1 cellular context compared by ENCODE assay signal in the genomic region with DNA sequence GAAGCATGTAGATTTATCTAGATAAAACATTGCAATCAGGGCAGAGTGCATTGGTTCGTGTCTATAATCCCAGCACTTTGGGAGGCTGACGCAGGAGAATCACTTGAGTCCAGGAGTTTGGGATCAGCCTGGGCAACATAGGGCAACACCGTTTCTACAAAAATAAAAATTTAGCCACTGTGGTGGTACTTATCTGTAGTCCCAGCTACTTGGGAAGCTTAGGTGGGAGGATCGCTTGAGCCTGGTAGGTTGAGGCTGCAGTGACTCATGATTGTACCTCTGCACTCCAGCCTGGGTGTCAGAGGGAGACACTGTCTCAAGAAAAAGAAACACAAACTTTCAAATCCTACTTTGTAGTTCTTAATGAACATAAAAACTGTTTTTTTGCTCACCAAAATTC.
TF ChIP-seq lines count a peak whose summit lies in the region.

No MANE protein-coding gene starts in this region.

TF ChIP-seq in K562, 482 proteins besides CTCF, POLR2A, EP300 and RAD21 (continued from another document and continues in another):
- TF ChIP-seq BRCA1 (IDR thresholded peaks at IDR 0.05) (no peak), BRCA1 (CRISPR knock-in tag; IDR thresholded peaks at IDR 0.05) (no peak), ZNF699 (CRISPR knock-in tag; IDR thresholded peaks at IDR 0.05; ENCODE audit: insufficient replicate concordance) (no peak), CBX8 (IDR thresholded peaks at IDR 0.05; ENCODE audit: borderline replicate concordance, extremely low read depth, low read depth, low read length, poor library complexity, severe bottlenecking) (no peak), ILF3 (IDR thresholded peaks at IDR 0.05; ENCODE audit: borderline replicate concordance) (no peak), SMAD4 (CRISPR knock-in tag; conservative IDR thresholded peaks at IDR 0.05) (0 out of 2 replicates have a peak, but pooled peaks have one; percentile 12), FIP1L1 (IDR thresholded peaks at IDR 0.05; ENCODE audit: low read depth, low read length, poor library complexity, severe bottlenecking) (no peak), PYGO2 (tag; IDR thresholded peaks at IDR 0.05) (no peak), CHD2 (IDR thresholded peaks at IDR 0.05; ENCODE audit: low read depth, low read length) (no peak), ZNF121 (CRISPR knock-in tag; conservative IDR thresholded peaks at IDR 0.05) (no peak), SIN3B (IDR thresholded peaks at IDR 0.05; ENCODE audit: low read depth) (no peak), ZNF165 (CRISPR knock-in tag; IDR thresholded peaks at IDR 0.05; ENCODE audit: borderline replicate concordance) (no peak), KAT7 (CRISPR knock-in tag; IDR thresholded peaks at IDR 0.05; ENCODE audit: borderline replicate concordance) (no peak), RCOR1 (IDR thresholded peaks at IDR 0.05; ENCODE audit: borderline replicate concordance in 1 of 2, low read depth in 2 of 2, low read length in 2 of 2) (no peak), PPARD (CRISPR knock-in tag; IDR thresholded peaks at IDR 0.05) (no peak), SREBF2 (CRISPR knock-in tag; IDR thresholded peaks at IDR 0.05) (no peak), TAF7 (tag; IDR thresholded peaks at IDR 0.05) (no peak), ZNF551 (CRISPR knock-in tag; IDR thresholded peaks at IDR 0.05) (no peak), NCOA1 (IDR thresholded peaks at IDR 0.05; ENCODE audit: low read depth) (no peak), PML (IDR thresholded peaks at IDR 0.05; ENCODE audit: low read length) (0 out of 2 replicates have a peak, but pooled peaks have one; percentile 27), CREM (IDR thresholded peaks at IDR 0.05; ENCODE audit: low read depth) (peak; percentile 53; the same call in 1 of the 2 replicates), SNRNP70 (optimal IDR thresholded peaks at IDR 0.05; ENCODE audit: low read depth, low read length) (no peak), CBFB (CRISPR knock-in tag; IDR thresholded peaks at IDR 0.05) (no peak), PTRF (tag; IDR thresholded peaks at IDR 0.05) (no peak), ZNF212 (CRISPR knock-in tag; IDR thresholded peaks at IDR 0.05) (no peak), MED1 (CRISPR knock-in tag; IDR thresholded peaks at IDR 0.05; ENCODE audit: borderline replicate concordance) (no peak), WHSC1 (IDR thresholded peaks at IDR 0.05; ENCODE audit: low read length) (no peak), ZNF561 (CRISPR knock-in tag; conservative IDR thresholded peaks at IDR 0.05) (no peak), PHB (CRISPR knock-in tag; IDR thresholded peaks at IDR 0.05) (no peak), XRCC3 (IDR thresholded peaks at IDR 0.05) (no peak), CC2D1A (IDR thresholded peaks at IDR 0.05) (no peak), PHB2 (IDR thresholded peaks at IDR 0.05; ENCODE audit: low read depth) (no peak), ZNF23 (CRISPR knock-in tag; IDR thresholded peaks at IDR 0.05) (no peak), RNF2 (IDR thresholded peaks at IDR 0.05) (no peak), BCOR (IDR thresholded peaks at IDR 0.05) (no peak), FOS (IDR thresholded peaks at IDR 0.05; ENCODE audit: extremely low read depth, insufficient read length) (peak; percentile 26), CHD4 (IDR thresholded peaks at IDR 0.05; ENCODE audit: insufficient read depth, insufficient replicate concordance, low read depth, low read length, poor library complexity, severe bottlenecking) (no peak), TCF3 (CRISPR knock-in tag; IDR thresholded peaks at IDR 0.05) (peak; percentile 75), ADNP (tag; IDR thresholded peaks at IDR 0.05) (no peak), PRMT5 (CRISPR knock-in tag; IDR thresholded peaks at IDR 0.05) (no peak), JUND (IDR thresholded peaks at IDR 0.05; ENCODE audit: borderline replicate concordance, low read depth, low read length) (peak; percentile 93), JUND (tag; IDR thresholded peaks at IDR 0.05; ENCODE audit: borderline replicate concordance, low read depth, low read length) (peak; percentile 88; the same call in 2 of the 3 replicates), POU5F1 (IDR thresholded peaks at IDR 0.05; ENCODE audit: borderline replicate concordance, low read depth, low read length, partially characterized antibody) (no peak), ZNF174 (CRISPR knock-in tag; IDR thresholded peaks at IDR 0.05) (no peak)
- TF ChIP-seq, protein P1, sequence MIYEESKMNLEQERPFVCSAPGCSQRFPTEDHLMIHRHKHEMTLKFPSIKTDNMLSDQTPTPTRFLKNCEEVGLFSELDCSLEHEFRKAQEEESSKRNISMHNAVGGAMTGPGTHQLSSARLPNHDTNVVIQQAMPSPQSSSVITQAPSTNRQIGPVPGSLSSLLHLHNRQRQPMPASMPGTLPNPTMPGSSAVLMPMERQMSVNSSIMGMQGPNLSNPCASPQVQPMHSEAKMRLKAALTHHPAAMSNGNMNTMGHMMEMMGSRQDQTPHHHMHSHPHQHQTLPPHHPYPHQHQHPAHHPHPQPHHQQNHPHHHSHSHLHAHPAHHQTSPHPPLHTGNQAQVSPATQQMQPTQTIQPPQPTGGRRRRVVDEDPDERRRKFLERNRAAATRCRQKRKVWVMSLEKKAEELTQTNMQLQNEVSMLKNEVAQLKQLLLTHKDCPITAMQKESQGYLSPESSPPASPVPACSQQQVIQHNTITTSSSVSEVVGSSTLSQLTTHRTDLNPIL (CRISPR knock-in tag; IDR thresholded peaks at IDR 0.05), result no peak
- TF ChIP-seq, protein P2, sequence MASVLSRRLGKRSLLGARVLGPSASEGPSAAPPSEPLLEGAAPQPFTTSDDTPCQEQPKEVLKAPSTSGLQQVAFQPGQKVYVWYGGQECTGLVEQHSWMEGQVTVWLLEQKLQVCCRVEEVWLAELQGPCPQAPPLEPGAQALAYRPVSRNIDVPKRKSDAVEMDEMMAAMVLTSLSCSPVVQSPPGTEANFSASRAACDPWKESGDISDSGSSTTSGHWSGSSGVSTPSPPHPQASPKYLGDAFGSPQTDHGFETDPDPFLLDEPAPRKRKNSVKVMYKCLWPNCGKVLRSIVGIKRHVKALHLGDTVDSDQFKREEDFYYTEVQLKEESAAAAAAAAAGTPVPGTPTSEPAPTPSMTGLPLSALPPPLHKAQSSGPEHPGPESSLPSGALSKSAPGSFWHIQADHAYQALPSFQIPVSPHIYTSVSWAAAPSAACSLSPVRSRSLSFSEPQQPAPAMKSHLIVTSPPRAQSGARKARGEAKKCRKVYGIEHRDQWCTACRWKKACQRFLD (CRISPR knock-in tag; IDR thresholded peaks at IDR 0.05), result no peak
- TF ChIP-seq, protein P3, sequence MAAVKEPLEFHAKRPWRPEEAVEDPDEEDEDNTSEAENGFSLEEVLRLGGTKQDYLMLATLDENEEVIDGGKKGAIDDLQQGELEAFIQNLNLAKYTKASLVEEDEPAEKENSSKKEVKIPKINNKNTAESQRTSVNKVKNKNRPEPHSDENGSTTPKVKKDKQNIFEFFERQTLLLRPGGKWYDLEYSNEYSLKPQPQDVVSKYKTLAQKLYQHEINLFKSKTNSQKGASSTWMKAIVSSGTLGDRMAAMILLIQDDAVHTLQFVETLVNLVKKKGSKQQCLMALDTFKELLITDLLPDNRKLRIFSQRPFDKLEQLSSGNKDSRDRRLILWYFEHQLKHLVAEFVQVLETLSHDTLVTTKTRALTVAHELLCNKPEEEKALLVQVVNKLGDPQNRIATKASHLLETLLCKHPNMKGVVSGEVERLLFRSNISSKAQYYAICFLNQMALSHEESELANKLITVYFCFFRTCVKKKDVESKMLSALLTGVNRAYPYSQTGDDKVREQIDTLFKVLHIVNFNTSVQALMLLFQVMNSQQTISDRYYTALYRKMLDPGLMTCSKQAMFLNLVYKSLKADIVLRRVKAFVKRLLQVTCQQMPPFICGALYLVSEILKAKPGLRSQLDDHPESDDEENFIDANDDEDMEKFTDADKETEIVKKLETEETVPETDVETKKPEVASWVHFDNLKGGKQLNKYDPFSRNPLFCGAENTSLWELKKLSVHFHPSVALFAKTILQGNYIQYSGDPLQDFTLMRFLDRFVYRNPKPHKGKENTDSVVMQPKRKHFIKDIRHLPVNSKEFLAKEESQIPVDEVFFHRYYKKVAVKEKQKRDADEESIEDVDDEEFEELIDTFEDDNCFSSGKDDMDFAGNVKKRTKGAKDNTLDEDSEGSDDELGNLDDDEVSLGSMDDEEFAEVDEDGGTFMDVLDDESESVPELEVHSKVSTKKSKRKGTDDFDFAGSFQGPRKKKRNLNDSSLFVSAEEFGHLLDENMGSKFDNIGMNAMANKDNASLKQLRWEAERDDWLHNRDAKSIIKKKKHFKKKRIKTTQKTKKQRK (IDR thresholded peaks at IDR 0.05; ENCODE audit: borderline replicate concordance, low read depth, low read length), result no peak
- TF ChIP-seq, protein P4, sequence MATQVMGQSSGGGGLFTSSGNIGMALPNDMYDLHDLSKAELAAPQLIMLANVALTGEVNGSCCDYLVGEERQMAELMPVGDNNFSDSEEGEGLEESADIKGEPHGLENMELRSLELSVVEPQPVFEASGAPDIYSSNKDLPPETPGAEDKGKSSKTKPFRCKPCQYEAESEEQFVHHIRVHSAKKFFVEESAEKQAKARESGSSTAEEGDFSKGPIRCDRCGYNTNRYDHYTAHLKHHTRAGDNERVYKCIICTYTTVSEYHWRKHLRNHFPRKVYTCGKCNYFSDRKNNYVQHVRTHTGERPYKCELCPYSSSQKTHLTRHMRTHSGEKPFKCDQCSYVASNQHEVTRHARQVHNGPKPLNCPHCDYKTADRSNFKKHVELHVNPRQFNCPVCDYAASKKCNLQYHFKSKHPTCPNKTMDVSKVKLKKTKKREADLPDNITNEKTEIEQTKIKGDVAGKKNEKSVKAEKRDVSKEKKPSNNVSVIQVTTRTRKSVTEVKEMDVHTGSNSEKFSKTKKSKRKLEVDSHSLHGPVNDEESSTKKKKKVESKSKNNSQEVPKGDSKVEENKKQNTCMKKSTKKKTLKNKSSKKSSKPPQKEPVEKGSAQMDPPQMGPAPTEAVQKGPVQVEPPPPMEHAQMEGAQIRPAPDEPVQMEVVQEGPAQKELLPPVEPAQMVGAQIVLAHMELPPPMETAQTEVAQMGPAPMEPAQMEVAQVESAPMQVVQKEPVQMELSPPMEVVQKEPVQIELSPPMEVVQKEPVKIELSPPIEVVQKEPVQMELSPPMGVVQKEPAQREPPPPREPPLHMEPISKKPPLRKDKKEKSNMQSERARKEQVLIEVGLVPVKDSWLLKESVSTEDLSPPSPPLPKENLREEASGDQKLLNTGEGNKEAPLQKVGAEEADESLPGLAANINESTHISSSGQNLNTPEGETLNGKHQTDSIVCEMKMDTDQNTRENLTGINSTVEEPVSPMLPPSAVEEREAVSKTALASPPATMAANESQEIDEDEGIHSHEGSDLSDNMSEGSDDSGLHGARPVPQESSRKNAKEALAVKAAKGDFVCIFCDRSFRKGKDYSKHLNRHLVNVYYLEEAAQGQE (CRISPR knock-in tag; IDR thresholded peaks at IDR 0.05; ENCODE audit: low read depth), result no peak
- TF ChIP-seq, protein P5, sequence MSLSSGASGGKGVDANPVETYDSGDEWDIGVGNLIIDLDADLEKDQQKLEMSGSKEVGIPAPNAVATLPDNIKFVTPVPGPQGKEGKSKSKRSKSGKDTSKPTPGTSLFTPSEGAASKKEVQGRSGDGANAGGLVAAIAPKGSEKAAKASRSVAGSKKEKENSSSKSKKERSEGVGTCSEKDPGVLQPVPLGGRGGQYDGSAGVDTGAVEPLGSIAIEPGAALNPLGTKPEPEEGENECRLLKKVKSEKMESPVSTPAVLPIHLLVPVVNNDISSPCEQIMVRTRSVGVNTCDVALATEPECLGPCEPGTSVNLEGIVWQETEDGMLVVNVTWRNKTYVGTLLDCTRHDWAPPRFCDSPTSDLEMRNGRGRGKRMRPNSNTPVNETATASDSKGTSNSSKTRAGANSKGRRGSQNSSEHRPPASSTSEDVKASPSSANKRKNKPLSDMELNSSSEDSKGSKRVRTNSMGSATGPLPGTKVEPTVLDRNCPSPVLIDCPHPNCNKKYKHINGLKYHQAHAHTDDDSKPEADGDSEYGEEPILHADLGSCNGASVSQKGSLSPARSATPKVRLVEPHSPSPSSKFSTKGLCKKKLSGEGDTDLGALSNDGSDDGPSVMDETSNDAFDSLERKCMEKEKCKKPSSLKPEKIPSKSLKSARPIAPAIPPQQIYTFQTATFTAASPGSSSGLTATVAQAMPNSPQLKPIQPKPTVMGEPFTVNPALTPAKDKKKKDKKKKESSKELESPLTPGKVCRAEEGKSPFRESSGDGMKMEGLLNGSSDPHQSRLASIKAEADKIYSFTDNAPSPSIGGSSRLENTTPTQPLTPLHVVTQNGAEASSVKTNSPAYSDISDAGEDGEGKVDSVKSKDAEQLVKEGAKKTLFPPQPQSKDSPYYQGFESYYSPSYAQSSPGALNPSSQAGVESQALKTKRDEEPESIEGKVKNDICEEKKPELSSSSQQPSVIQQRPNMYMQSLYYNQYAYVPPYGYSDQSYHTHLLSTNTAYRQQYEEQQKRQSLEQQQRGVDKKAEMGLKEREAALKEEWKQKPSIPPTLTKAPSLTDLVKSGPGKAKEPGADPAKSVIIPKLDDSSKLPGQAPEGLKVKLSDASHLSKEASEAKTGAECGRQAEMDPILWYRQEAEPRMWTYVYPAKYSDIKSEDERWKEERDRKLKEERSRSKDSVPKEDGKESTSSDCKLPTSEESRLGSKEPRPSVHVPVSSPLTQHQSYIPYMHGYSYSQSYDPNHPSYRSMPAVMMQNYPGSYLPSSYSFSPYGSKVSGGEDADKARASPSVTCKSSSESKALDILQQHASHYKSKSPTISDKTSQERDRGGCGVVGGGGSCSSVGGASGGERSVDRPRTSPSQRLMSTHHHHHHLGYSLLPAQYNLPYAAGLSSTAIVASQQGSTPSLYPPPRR (CRISPR knock-in tag; IDR thresholded peaks at IDR 0.05; ENCODE audit: borderline replicate concordance), result no peak
- TF ChIP-seq, protein P6, sequence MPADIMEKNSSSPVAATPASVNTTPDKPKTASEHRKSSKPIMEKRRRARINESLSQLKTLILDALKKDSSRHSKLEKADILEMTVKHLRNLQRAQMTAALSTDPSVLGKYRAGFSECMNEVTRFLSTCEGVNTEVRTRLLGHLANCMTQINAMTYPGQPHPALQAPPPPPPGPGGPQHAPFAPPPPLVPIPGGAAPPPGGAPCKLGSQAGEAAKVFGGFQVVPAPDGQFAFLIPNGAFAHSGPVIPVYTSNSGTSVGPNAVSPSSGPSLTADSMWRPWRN (IDR thresholded peaks at IDR 0.05; ENCODE audit: low read depth), result no peak
- TF ChIP-seq, protein P7, sequence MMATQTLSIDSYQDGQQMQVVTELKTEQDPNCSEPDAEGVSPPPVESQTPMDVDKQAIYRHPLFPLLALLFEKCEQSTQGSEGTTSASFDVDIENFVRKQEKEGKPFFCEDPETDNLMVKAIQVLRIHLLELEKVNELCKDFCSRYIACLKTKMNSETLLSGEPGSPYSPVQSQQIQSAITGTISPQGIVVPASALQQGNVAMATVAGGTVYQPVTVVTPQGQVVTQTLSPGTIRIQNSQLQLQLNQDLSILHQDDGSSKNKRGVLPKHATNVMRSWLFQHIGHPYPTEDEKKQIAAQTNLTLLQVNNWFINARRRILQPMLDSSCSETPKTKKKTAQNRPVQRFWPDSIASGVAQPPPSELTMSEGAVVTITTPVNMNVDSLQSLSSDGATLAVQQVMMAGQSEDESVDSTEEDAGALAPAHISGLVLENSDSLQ (IDR thresholded peaks at IDR 0.05), result no peak
- TF ChIP-seq, protein P8, sequence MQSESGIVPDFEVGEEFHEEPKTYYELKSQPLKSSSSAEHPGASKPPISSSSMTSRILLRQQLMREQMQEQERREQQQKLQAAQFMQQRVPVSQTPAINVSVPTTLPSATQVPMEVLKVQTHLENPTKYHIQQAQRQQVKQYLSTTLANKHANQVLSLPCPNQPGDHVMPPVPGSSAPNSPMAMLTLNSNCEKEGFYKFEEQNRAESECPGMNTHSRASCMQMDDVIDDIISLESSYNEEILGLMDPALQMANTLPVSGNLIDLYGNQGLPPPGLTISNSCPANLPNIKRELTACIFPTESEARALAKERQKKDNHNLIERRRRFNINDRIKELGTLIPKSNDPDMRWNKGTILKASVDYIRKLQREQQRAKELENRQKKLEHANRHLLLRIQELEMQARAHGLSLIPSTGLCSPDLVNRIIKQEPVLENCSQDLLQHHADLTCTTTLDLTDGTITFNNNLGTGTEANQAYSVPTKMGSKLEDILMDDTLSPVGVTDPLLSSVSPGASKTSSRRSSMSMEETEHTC (IDR thresholded peaks at IDR 0.05), result no peak
